ENCODE assay signal across 8 cellular contexts in the genomic region with DNA sequence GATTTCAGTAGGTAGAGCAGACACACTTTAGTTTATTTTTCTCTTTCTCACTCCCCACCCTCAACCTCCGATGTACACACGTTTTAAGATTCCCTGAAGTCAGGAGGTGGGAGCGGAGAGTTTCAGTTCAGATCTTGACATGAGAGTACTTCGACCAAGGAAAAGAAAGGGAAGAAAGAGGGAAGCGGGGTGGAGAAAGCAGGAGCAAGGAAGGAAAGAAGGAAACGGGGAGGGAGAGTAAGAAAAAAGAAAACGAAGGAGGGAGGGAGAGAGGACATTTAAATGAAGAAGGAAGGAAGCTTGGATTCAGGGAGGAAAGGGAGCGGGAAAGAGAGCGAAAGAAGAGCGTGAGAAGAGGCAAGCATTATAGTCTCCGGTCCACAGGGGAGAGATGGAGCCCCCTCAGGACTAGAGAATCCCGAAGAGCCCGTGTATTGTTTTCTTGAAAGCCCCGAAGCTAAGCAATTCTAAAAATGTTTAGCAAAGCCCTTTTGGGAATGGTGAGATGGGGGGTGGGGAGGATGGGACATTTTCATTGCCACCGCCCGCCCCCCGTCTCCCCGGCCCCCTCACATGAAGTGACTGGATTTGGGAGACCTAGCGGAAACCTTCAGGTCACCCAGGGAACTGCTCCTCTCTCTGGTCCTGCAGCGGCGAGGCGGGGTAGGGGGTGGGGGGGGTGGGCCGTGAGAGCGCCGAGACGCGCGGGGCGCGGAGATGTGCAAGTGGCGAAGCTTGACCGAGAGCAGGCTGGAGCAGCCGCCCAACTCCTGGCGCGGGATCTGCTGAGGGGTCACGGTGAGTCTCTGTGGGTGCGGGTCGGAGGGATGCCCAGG. TPM values are rescaled to one million over a fixed set of nuclear protein-coding genes. Genes with fewer than 3 reads are reported as not detected.
A peak's percentile ranks its signal among the peaks of the same experiment; 100 is the strongest.
DNase-seq lines count a peak whose midpoint lies in the region; ATAC-seq and TF ChIP-seq lines count a peak whose summit lies in the region.

No MANE protein-coding gene starts in this region.

- H3K4me1 Mint-ChIP-seq in activated CD4-positive, alpha-beta T cell treated with anti-CD3 and anti-CD28 coated beads, Interleukin-2, amount 10 ng/mL, durations not matched to agents 24 days and 14 days, result peaks cover 7% of the 10 kb centered on the region
- peaks cover 35% of the 10 kb centered on the region for H3K4me1 Mint-ChIP-seq in MCF 10A (ENCODE audit: insufficient read depth, unreplicated experiment)

- ATAC-seq in right lobe of liver, result peak in 3 of 4 donors; percentile 15 to 50 (median 41)
- ATAC-seq in GM21447 (IDR thresholded peaks at IDR 0.05; ENCODE audit: unreplicated experiment), result no peak
- no peak for ATAC-seq in HG03469 (IDR thresholded peaks at IDR 0.05; ENCODE audit: unreplicated experiment)

- H3K36me3 Mint-ChIP-seq in activated CD4-positive, alpha-beta T cell treated with anti-CD3 and anti-CD28 coated beads, Interleukin-2, amount 10 ng/mL, durations not matched to agents 24 days and 14 days (ENCODE audit: low read depth), result no peaks in the 10 kb centered on the region
- H3K36me3 Mint-ChIP-seq in MCF 10A (ENCODE audit: insufficient read depth, unreplicated experiment), result peaks cover 6% of the 10 kb centered on the region

- intact Hi-C loops in activated CD4-positive, alpha-beta T cell treated with anti-CD3 and anti-CD28 coated beads, Interleukin-2, amount 10 ng/mL, durations not matched to agents 24 days and 14 days (cut with micrococcal nuclease), result no loop called here
- intact Hi-C loops in MCF 10A (cut with micrococcal nuclease), result loop anchor here (1.0 kb wide), 1 partner anchor 321 kb away; no protein-coding TSS in a partner anchor
- intact Hi-C loops in right lobe of liver (cut with DNase I), result no loop called here

- H3K27ac ChIP-seq in right lobe of liver (no peak overlapping the region), tibial nerve (peak overlapping the region in 3 of 4 donors; percentile 55 to 74 (median 64))

- H3K27me3 ChIP-seq in right lobe of liver (no peaks in the 10 kb centered on the region), tibial nerve (peaks cover 0 to 10% of the 10 kb centered on the region in 2 donors)

- H3K4me3 Mint-ChIP-seq in activated CD4-positive, alpha-beta T cell treated with anti-CD3 and anti-CD28 coated beads, Interleukin-2, amount 10 ng/mL, durations not matched to agents 24 days and 14 days, result peak overlapping the region; percentile 52
- H3K4me3 Mint-ChIP-seq in MCF 10A (ENCODE audit: unreplicated experiment), result peak overlapping the region; percentile 92

- peaks cover 0 to 11% (median 0%) of the 10 kb centered on the region in 4 donors for H3K4me1 ChIP-seq in right lobe of liver
- H3K4me1 ChIP-seq in tibial nerve, result peaks cover 0 to 11% (median 0%) of the 10 kb centered on the region in 4 donors

- TF ChIP-seq CTCF in MCF 10A (IDR thresholded peaks at IDR 0.05; ENCODE audit: unreplicated experiment), result no peak
- TF ChIP-seq CTCF in right lobe of liver (IDR thresholded peaks at IDR 0.05), result no peak
- TF ChIP-seq CTCF in tibial nerve (IDR thresholded peaks at IDR 0.05), result no peak

- BruUV-seq in MCF 10A (replicated peaks; lab: Mats Ljungman, UMichigan), result no TSS peak

- no peak for DNase-seq in activated CD4-positive, alpha-beta T cell treated with anti-CD3 and anti-CD28 coated beads, Interleukin-2, amount 10 ng/mL, durations not matched to agents 24 days and 14 days
- no peak for DNase-seq in activated CD4-positive, alpha-beta T cell treated with anti-CD3 and anti-CD28 coated beads for 48 hours
- no peak for DNase-seq in MCF 10A (ENCODE audit: unreplicated experiment)
- no peak for DNase-seq in right lobe of liver
- no peak for DNase-seq in tibial nerve (ENCODE audit: low spot score in 2 of 2)
- no peak for DNase-seq in activated effector memory CD4-positive, alpha-beta T cell treated with anti-CD3 and anti-CD28 coated beads, Interleukin-2, amount 50 U/mL, for 16 hours

- TF ChIP-seq POLR2A in right lobe of liver (IDR thresholded peaks at IDR 0.05) (no peak), tibial nerve (IDR thresholded peaks at IDR 0.05) (no peak)

- POLR2A ChIA-PET in MCF 10A (lab: Yijun Ruan, JAX), result interaction anchor here (0.6 to 5.3 kb wide), 7 partner anchors 13 to 123 kb away, joined by 3 to 40 read pairs (median 4); no protein-coding TSS in a partner anchor

- peak overlapping the region; percentile 50 to 69 (median 60) for H3K4me3 ChIP-seq in right lobe of liver
- H3K4me3 ChIP-seq in tibial nerve, result peak overlapping the region; percentile 57 to 72 (median 66)

- H3K27me3 Mint-ChIP-seq in activated CD4-positive, alpha-beta T cell treated with anti-CD3 and anti-CD28 coated beads, Interleukin-2, amount 10 ng/mL, durations not matched to agents 24 days and 14 days, result peaks cover 38% of the 10 kb centered on the region
- H3K27me3 Mint-ChIP-seq in MCF 10A (ENCODE audit: insufficient read depth, unreplicated experiment), result no peaks in the 10 kb centered on the region

- CTCF ChIA-PET in MCF 10A (lab: Yijun Ruan, JAX), result interaction anchor here (0.6 to 1.2 kb wide), 6 partner anchors 13 to 595 kb away, joined by 3 to 4 read pairs (median 3); no protein-coding TSS in a partner anchor

- H3K36me3 ChIP-seq in right lobe of liver (no peaks in the 10 kb centered on the region), tibial nerve (no peaks in the 10 kb centered on the region)

- H3K27ac Mint-ChIP-seq in activated CD4-positive, alpha-beta T cell treated with anti-CD3 and anti-CD28 coated beads, Interleukin-2, amount 10 ng/mL, durations not matched to agents 24 days and 14 days, result no peak overlapping the region
- H3K27ac Mint-ChIP-seq in MCF 10A (ENCODE audit: low read depth, unreplicated experiment), result peak overlapping the region; percentile 57

- TF ChIP-seq EP300 in tibial nerve (IDR thresholded peaks at IDR 0.05), result no peak

- WGBS in right lobe of liver (ENCODE audit: insufficient coverage, low coverage, low lambda C conversion rate, missing lambda C conversion rate), result 7% methylated on average over 14 of the region's 38 CpGs
- 2 to 3% methylated on average over 23 to 33 of the region's 38 CpGs for WGBS in tibial nerve, 2 donors

- no peaks in the 10 kb centered on the region for H3K9me3 ChIP-seq in right lobe of liver
- H3K9me3 ChIP-seq in tibial nerve, result peaks cover 0 to 15% (median 3%) of the 10 kb centered on the region in 4 donors

- H3K9me3 Mint-ChIP-seq in activated CD4-positive, alpha-beta T cell treated with anti-CD3 and anti-CD28 coated beads, Interleukin-2, amount 10 ng/mL, durations not matched to agents 24 days and 14 days, result no peaks in the 10 kb centered on the region
- peaks cover 1% of the 10 kb centered on the region for H3K9me3 Mint-ChIP-seq in MCF 10A (ENCODE audit: unreplicated experiment)

RNA-seq across cellular contexts. Expression of a gene that starts 0.9 kb away (rescaled TPM):
- total RNA-seq in activated CD4-positive, alpha-beta T cell treated with anti-CD3 and anti-CD28 coated beads, Interleukin-2, amount 10 ng/mL, durations not matched to agents 24 days and 14 days, result not detected in 2 replicates
- total RNA-seq in MCF 10A (2022) (26.3 and 37.0 TPM in 2 replicates), right lobe of liver (10 to 100 TPM in 5 of 6 experiments, 1 to 10 TPM in 1; 9.9 to 79.1 (median 35.1) TPM), tibial nerve (100 to 1,000 TPM in 3 of 4 donors, 10 to 100 TPM in 1; 47.7 to 127 (median 112) TPM)

Comparison
In these comparisons a context has a peak if more than half of its experiments do, and no peak if none do; other contexts are left out.
1. ATAC-seq: peak in right lobe of liver (3 of 4); none in GM21447 (single experiment) and HG03469 (single experiment).
2. H3K27ac ChIP-seq: peak in tibial nerve (3 of 4); none in right lobe of liver (0 of 3).
3. RNA of a gene that starts 0.9 kb away (total RNA-seq): 47.7 to 127 TPM in tibial nerve, 9.9 to 79.1 TPM in right lobe of liver and 26.3 to 37.0 TPM in MCF 10A; not detected in activated CD4-positive, alpha-beta T cell treated with anti-CD3 and anti-CD28 coated beads, Interleukin-2, amount 10 ng/mL, durations not matched to agents 24 days and 14 days; every median in the first group is over 10 times any median in the second.